Comparison of ENCODE assay signal across 1 cellular context in the genomic region with DNA sequence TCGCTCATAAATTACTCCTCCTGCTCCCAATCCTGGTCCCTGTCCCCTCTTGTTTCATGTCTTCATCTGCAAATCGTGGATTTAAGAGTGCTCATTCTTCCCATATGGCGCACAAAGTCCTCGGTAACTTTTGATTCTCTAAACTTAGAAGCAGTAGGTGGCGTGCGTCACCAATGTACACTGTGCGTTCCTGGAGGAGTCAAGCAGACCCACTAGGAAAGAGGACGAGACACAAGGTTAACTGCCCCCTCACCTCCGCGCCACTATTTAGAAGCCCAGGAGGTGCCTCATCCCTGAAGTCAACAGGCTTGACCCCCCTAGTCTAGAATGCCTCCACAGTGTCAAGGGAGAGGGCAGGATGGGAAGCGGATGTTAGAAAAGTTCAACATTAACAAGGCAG.
TF ChIP-seq lines count a peak whose summit lies in the region.

No MANE protein-coding gene starts in this region.

TF ChIP-seq in SK-N-SH, 30 proteins besides CTCF, POLR2A, EP300 and RAD21 (continued from another document):
- TF ChIP-seq, protein P1, sequence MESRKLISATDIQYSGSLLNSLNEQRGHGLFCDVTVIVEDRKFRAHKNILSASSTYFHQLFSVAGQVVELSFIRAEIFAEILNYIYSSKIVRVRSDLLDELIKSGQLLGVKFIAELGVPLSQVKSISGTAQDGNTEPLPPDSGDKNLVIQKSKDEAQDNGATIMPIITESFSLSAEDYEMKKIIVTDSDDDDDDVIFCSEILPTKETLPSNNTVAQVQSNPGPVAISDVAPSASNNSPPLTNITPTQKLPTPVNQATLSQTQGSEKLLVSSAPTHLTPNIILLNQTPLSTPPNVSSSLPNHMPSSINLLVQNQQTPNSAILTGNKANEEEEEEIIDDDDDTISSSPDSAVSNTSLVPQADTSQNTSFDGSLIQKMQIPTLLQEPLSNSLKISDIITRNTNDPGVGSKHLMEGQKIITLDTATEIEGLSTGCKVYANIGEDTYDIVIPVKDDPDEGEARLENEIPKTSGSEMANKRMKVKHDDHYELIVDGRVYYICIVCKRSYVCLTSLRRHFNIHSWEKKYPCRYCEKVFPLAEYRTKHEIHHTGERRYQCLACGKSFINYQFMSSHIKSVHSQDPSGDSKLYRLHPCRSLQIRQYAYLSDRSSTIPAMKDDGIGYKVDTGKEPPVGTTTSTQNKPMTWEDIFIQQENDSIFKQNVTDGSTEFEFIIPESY (IDR thresholded peaks at IDR 0.05; ENCODE audit: borderline replicate concordance, low read depth), result no peak
- TF ChIP-seq SIN3A (IDR thresholded peaks at IDR 0.05; ENCODE audit: borderline replicate concordance, low read depth, low read length), result no peak
TF ChIP-seq in SK-N-SH: peak in this region for 0.
